8 cellular contexts compared by ENCODE assay signal in the genomic region with DNA sequence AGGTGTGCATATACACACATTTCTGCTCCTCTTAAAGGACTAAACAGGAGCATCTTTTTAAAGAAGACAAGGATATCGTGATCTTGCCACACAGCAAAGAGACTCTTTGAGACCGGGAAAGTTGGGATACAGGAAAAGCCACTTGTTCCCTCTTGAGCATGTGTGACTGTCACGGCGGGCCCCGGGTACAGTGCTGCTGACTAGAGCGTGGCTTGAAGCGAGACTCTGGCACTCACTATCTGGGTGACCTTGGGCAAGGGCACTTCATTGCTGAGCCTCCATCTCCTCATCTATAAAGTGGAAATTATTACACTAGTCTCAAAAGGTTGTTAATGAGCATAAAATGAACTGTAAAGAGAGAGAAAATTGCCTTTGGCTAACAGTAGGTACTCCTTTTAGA.
"Had no signal": no experiment of that assay in that cellular context is flagged by ENCODE, and none has a peak within 500 bp of the region (broad histone marks: within the 10 kb centered on the region; RNA-seq: fewer than 3 reads in every experiment).

No MANE protein-coding gene starts in this region.

- H3K4me3 ChIP-seq: K562 had no signal

- FAIRE-seq: HepG2, HTR-8/SVneo, K562 had no signal

- H3K27ac ChIP-seq: HL-60, KMS-11 had no signal

- DNase-seq: IMR-90, KBM-7, KG1 had no signal

- H3K9ac ChIP-seq: KMS-11 had no signal
